In genomic region chr1:78716186-78716585, GRCh38 we compare ENCODE assay signal across 20 cellular contexts.
A peak's percentile ranks its signal among the peaks of the same experiment; 100 is the strongest.
DNase-seq lines count a peak whose midpoint lies in the region; ATAC-seq and TF ChIP-seq lines count a peak whose summit lies in the region.
"Had no signal": no experiment of that assay in that cellular context is flagged by ENCODE, and none has a peak within 500 bp of the region (broad histone marks: within the 10 kb centered on the region; RNA-seq: fewer than 3 reads in every experiment).

No MANE protein-coding gene starts in this region.

- H3K9me3 ChIP-seq in SJSA1 (replicated peaks): no peaks in the 10 kb centered on the region
- H3K9me3 ChIP-seq: HAP-1, spleen, upper lobe of left lung had no signal

- peaks cover 37% of the 10 kb centered on the region for H3K4me1 ChIP-seq in SJSA1 (replicated peaks)
- H3K4me1 ChIP-seq: HAP-1, spleen, upper lobe of left lung had no signal

- H3K36me3 ChIP-seq in SJSA1: no peaks in the 10 kb centered on the region
- H3K36me3 ChIP-seq: HAP-1, spleen, upper lobe of left lung had no signal

- DNase-seq in EH (ENCODE audit: low read depth) (peak; percentile 83), SJSA1 (ENCODE audit: low read depth in 1 of 2, low spot score in 2 of 2) (peak in 1 of 2 experiments; percentile 55), fibroblast of pulmonary artery (ENCODE audit: low read depth) (peak; percentile 60), retinal pigment epithelial cell (ENCODE audit: low read depth) (peak; percentile 44), putamen (ENCODE audit: low spot score) (no peak), NCI-H1436 (lab: John Stamatoyannopoulos, UW) (no peak)
- DNase-seq: activated CD8-positive, alpha-beta T cell treated with anti-CD3 and anti-CD28 coated beads for 36 hours; C1 segment of cervical spinal cord; DND-41; NCI-H1417 treated with DMSO at 0.1 percent for 48 hours; NCI-H510A; spleen; stimulated activated naive CD4-positive, alpha-beta T cell; SW 1271; upper lobe of left lung had no signal

- H3K27ac ChIP-seq in SJSA1: peak overlapping the region; percentile 36; the same call in 1 of the 2 replicates
- H3K27ac ChIP-seq: KMS-11, spleen, upper lobe of left lung had no signal

- H3K4me3 ChIP-seq in SJSA1: no peak overlapping the region
- no peak overlapping the region for H3K4me3 ChIP-seq in fibroblast of pulmonary artery (replicated peaks; ENCODE audit: low read depth, low read length)
- no peak overlapping the region for H3K4me3 ChIP-seq in retinal pigment epithelial cell (ENCODE audit: low read length)
- H3K4me3 ChIP-seq: GM12878, HAP-1, spleen, upper lobe of left lung had no signal

- no peak for ATAC-seq in HG03135 (IDR thresholded peaks at IDR 0.05; ENCODE audit: unreplicated experiment)
- ATAC-seq in GM19397 (IDR thresholded peaks at IDR 0.05; ENCODE audit: unreplicated experiment): no peak
- ATAC-seq: activated CD8-positive, alpha-beta T cell treated with anti-CD3 and anti-CD28 coated beads for 36 hours; GM12878 had no signal

- H3K27me3 ChIP-seq in SJSA1 (replicated peaks): no peaks in the 10 kb centered on the region
- H3K27me3 ChIP-seq: spleen, upper lobe of left lung had no signal

- TF ChIP-seq CTCF in fibroblast of pulmonary artery (IDR thresholded peaks at IDR 0.05; ENCODE audit: low read length, missing control alignments): no peak
- no peak for TF ChIP-seq CTCF in retinal pigment epithelial cell (conservative IDR thresholded peaks at IDR 0.05; ENCODE audit: low read depth, low read length)

Comparison
In these comparisons a context has a peak if more than half of its experiments do, and no peak if none do; other contexts are left out.
1. DNase-seq: peak in EH (single experiment), fibroblast of pulmonary artery (single experiment) and retinal pigment epithelial cell (single experiment); none in putamen (single experiment) and NCI-H1436 (single experiment).